ENCODE assay signal across 26 cellular contexts in the genomic region with DNA sequence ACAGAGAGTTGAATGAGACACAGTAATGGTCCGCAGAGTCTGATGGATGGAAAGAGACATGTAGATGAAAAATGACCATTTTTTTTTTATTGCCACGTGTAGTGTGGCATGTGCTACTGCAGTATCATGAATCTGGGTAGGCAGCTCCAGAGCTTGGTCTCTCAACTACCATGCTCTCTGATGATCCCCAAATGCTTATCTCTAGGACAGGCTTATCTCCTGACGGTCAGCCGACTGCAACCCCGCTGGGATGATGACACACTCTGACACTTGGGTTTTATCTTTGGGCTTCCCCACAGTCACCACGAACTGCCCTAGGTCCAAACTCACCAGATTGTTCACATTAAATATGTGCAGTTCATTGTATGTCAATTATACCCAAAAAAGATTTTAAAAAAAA.
"Had no signal": no experiment of that assay in that cellular context is flagged by ENCODE, and none has a peak within 500 bp of the region (broad histone marks: within the 10 kb centered on the region; RNA-seq: fewer than 3 reads in every experiment).

No MANE protein-coding gene starts in this region.

- H3K9me3 ChIP-seq: right lobe of liver, testis had no signal

- H3K4me3 ChIP-seq: cardiac muscle cell, neural progenitor cell, right lobe of liver, testis had no signal

- FAIRE-seq: urothelium cell line had no signal

- H3K27me3 ChIP-seq: cardiac muscle cell, foreskin keratinocyte, neural progenitor cell, right lobe of liver, testis had no signal

- H3K4me1 ChIP-seq: foreskin keratinocyte, neural progenitor cell, right lobe of liver had no signal

- DNase-seq: activated CD4-positive, alpha-beta T cell treated with anti-CD3 and anti-CD28 coated beads for 48 hours; activated CD4-positive, alpha-beta T cell treated with anti-CD3 and anti-CD28 coated beads, Interleukin-2, amount 50 U/mL, for 48 hours; activated CD8-positive, alpha-beta memory T cell treated with anti-CD3 and anti-CD28 coated beads for 24 hours; activated effector memory CD4-positive, alpha-beta T cell treated with Interleukin-2 at 50 U/mL for 16 hours; activated naive CD4-positive, alpha-beta T cell treated with Interleukin-2 at 50 U/mL for 16 hours; anterior cingulate cortex; cortex of kidney; effector memory CD8-positive, alpha-beta T cell; foreskin keratinocyte; islet precursor cell; left cardiac atrium; natural killer cell; occipital lobe; posterior cingulate gyrus; right lobe of liver; stimulated activated CD4-positive, alpha-beta T cell treated with anti-CD3 and anti-CD28 coated beads, Interleukin-12 subunit alpha, Interleukin-12 subunit beta, amount 100 ng/mL, for 4 hours; stimulated activated CD4-positive, alpha-beta T cell treated with anti-CD3 and anti-CD28 coated beads, Interleukin-4, amount 100 ng/mL, for 1 hour; stimulated activated naive CD8-positive, alpha-beta T cell treated with anti-CD3 and anti-CD28 coated beads, Interleukin-15, Interleukin-2, amounts not matched to agents 100 U/mL and 50 U/mL, for 24 hours; T-helper 1 cell; testis; trophoblast cell; WERI-Rb-1 had no signal

- H3K36me3 ChIP-seq: cardiac muscle cell, neural progenitor cell, right lobe of liver, WERI-Rb-1 had no signal

- ATAC-seq: activated CD4-positive, CD25-positive, alpha-beta regulatory T cell treated with anti-CD3 and anti-CD28 coated beads, Interleukin-2, amount 50 U/mL, for 24 hours; effector memory CD8-positive, alpha-beta T cell; foreskin keratinocyte; natural killer cell; right lobe of liver; stimulated activated naive CD8-positive, alpha-beta T cell treated with anti-CD3 and anti-CD28 coated beads, Interleukin-15, Interleukin-2, amounts not matched to agents 100 U/mL and 50 U/mL, for 24 hours had no signal

- H3K27ac ChIP-seq: cardiac muscle cell, foreskin keratinocyte, neural progenitor cell, right lobe of liver, testis, WERI-Rb-1 had no signal
